Comparison of ENCODE assay signal across 17 cellular contexts in genomic region chr20:58077282-58077681, GRCh38.
DNase-seq lines count a peak whose midpoint lies in the region; ATAC-seq, FAIRE-seq and TF ChIP-seq lines count a peak whose summit lies in the region.
"Had no signal": no experiment of that assay in that cellular context is flagged by ENCODE, and none has a peak within 500 bp of the region (broad histone marks: within the 10 kb centered on the region; RNA-seq: fewer than 3 reads in every experiment).

No MANE protein-coding gene starts in this region.

- no peak for TF ChIP-seq RAD21 in H1 (IDR thresholded peaks at IDR 0.05 in 1 of 2, conservative IDR thresholded peaks at IDR 0.05 in 1 of 2; ENCODE audit: low read depth in 2 of 2, low read length in 2 of 2)

- H3K36me3 Mint-ChIP-seq in osteocyte (ENCODE audit: unreplicated experiment) = no peaks in the 10 kb centered on the region
- H3K36me3 Mint-ChIP-seq: CD8-positive, alpha-beta memory T cell had no signal

- H2BK5ac ChIP-seq in H1 (ENCODE audit: low read depth, low read length) = no peak overlapping the region

- H3K36me3 ChIP-seq in right atrium auricular region (no peaks in the 10 kb centered on the region), H1 (ENCODE audit: control insufficient read depth in 2 of 4, insufficient read depth in 4 of 4, low read length in 3 of 4) (no peaks in the 10 kb centered on the region)
- H3K36me3 ChIP-seq: BLaER1 had no signal

- H3K56ac ChIP-seq in H1 (replicated peaks; ENCODE audit: insufficient read length, low read depth, low read length) = no peak overlapping the region

- WGBS in H1 (ENCODE audit: extremely low coverage in 1 of 2, insufficient coverage in 1 of 2, insufficient read length in 1 of 2, insufficient replicate concordance in 2 of 2, low coverage in 1 of 2, low lambda C conversion rate in 2 of 2, missing lambda C conversion rate in 1 of 2), 2 experiments = 86% methylated on average over 6 of the region's 6 CpGs; no CpG with 5 or more reads in 1 of the 2 experiments

- CTCF ChIA-PET in H1 (lab: Charles Lee; ENCODE audit: partially characterized antibody) = interaction anchor here (1.0 to 6.5 kb wide), 2 partner anchors 10 to 423 kb away, joined by 3 to 36 read pairs; no protein-coding TSS in a partner anchor

- H3K27ac ChIP-seq in right atrium auricular region = no peak overlapping the region
- no peak overlapping the region for H3K27ac ChIP-seq in H1 (ENCODE audit: low read depth, low read length)
- H3K27ac ChIP-seq: BLaER1 had no signal

- H3K4me3 Mint-ChIP-seq in osteocyte (ENCODE audit: unreplicated experiment) = no peak overlapping the region
- H3K4me3 Mint-ChIP-seq: CD8-positive, alpha-beta memory T cell; GM23338; H9 had no signal

- H4K5ac ChIP-seq in H1 (ENCODE audit: insufficient read length, low read depth, low read length) = no peak overlapping the region

- no peak overlapping the region for H3K18ac ChIP-seq in H1 (ENCODE audit: extremely low read depth, low read length)

- in situ Hi-C loops in GM13976 (cut with MboI; ENCODE audit: low sequenced_read_pairs, unreplicated experiment) = loop anchor here (25.0 kb wide), 1 partner anchor 415 kb away; no protein-coding TSS in a partner anchor

- H3K4me2 ChIP-seq in H1 (ENCODE audit: insufficient read depth in 1 of 2, low read depth in 2 of 2, low read length in 2 of 2) = no peak overlapping the region
- H3K4me2 ChIP-seq: BLaER1, GM23338 had no signal

- H3K23me2 ChIP-seq in H1 (ENCODE audit: low read depth, low read length) = no peaks in the 10 kb centered on the region

- no peak for TF ChIP-seq CTCF in right atrium auricular region (IDR thresholded peaks at IDR 0.05)
- TF ChIP-seq CTCF in H1 (IDR thresholded peaks at IDR 0.05; ENCODE audit: control extremely low read depth in 1 of 3, insufficient read depth in 1 of 3, low read depth in 1 of 3, low read length in 3 of 3) = no peak
- TF ChIP-seq CTCF in osteocyte (IDR thresholded peaks at IDR 0.05) = no peak
- TF ChIP-seq CTCF in GM13976 (IDR thresholded peaks at IDR 0.05; ENCODE audit: borderline replicate concordance, control extremely low read depth, extremely low read depth, insufficient read depth, missing control alignments) = no peak

- no peak overlapping the region for H4K8ac ChIP-seq in H1 (ENCODE audit: extremely low read depth, insufficient read depth, low read length)

- no peak overlapping the region for H3K9ac ChIP-seq in H1 (replicated peaks in 1 of 4; ENCODE audit: extremely low read depth in 1 of 4, low read depth in 3 of 4, low read length in 3 of 4)
- H3K9ac ChIP-seq: BLaER1 had no signal

- H3K4ac ChIP-seq in H1 (replicated peaks; ENCODE audit: insufficient read length, low read depth, low read length) = no peak overlapping the region

- no peak overlapping the region for H2BK20ac ChIP-seq in H1 (ENCODE audit: low read length)

- H2AK5ac ChIP-seq in H1 (ENCODE audit: low read depth, low read length) = no peak overlapping the region

- FAIRE-seq in H1 (lab: Jason Lieb, UNC) (no peak), urothelium cell line (lab: Jason Lieb, UNC) (peak; percentile 40)
- FAIRE-seq: GM18507 had no signal

- no peak overlapping the region for H2AFZ ChIP-seq in H1 (ENCODE audit: low read length)
- H2AFZ ChIP-seq: GM23338 had no signal

- H3K4me1 ChIP-seq in right atrium auricular region (peaks cover 0 to 27% of the 10 kb centered on the region in 2 donors), H1 (replicated peaks in 1 of 4; ENCODE audit: control insufficient read depth in 3 of 4, insufficient read depth in 4 of 4, low read length in 3 of 4) (no peaks in the 10 kb centered on the region; a peak in 1 of 7 replicates)
- H3K4me1 ChIP-seq: Caco-2 had no signal

- TF ChIP-seq EP300 in H1 (IDR thresholded peaks at IDR 0.05; ENCODE audit: borderline replicate concordance in 1 of 2, low read depth in 2 of 2, low read length in 2 of 2) = no peak

- H2BK120ac ChIP-seq in H1 (replicated peaks; ENCODE audit: low read depth, low read length) = no peak overlapping the region

- no peak for ATAC-seq in Right ventricle myocardium superior (ENCODE audit: poor library complexity)
- no peak for ATAC-seq in GM19023 (IDR thresholded peaks at IDR 0.05; ENCODE audit: unreplicated experiment)
- ATAC-seq: GM23338 had no signal

- no peaks in the 10 kb centered on the region for H3K27me3 ChIP-seq in right atrium auricular region
- no peaks in the 10 kb centered on the region for H3K27me3 ChIP-seq in H1 (replicated peaks in 1 of 4; ENCODE audit: control insufficient read depth in 3 of 4, extremely low read depth in 1 of 4, insufficient read depth in 3 of 4, low read length in 3 of 4)
- H3K27me3 ChIP-seq: BLaER1 had no signal

- no peak overlapping the region for H2BK12ac ChIP-seq in H1 (ENCODE audit: low read depth, low read length)

- no peaks in the 10 kb centered on the region for H3K9me3 Mint-ChIP-seq in osteocyte (ENCODE audit: unreplicated experiment)
- H3K9me3 Mint-ChIP-seq: CD8-positive, alpha-beta memory T cell had no signal

- H3K27ac Mint-ChIP-seq in osteocyte (ENCODE audit: unreplicated experiment) = no peak overlapping the region
- H3K27ac Mint-ChIP-seq: CD8-positive, alpha-beta memory T cell; GM23338; H9 had no signal

- TF ChIP-seq POLR2A in H1 (IDR thresholded peaks at IDR 0.05; ENCODE audit: control extremely low read depth in 1 of 2, low read depth in 2 of 2, low read length in 2 of 2) = no peak

- no peak overlapping the region for H3K14ac ChIP-seq in H1 (ENCODE audit: insufficient read length)

- no peaks in the 10 kb centered on the region for H3K79me1 ChIP-seq in H1 (ENCODE audit: low read depth, low read length)

- no peak overlapping the region for H3K23ac ChIP-seq in H1 (ENCODE audit: insufficient read length)

- peaks cover 0 to 7% of the 10 kb centered on the region in 2 donors for H3K9me3 ChIP-seq in right atrium auricular region
- H3K9me3 ChIP-seq in H1 (ENCODE audit: insufficient read depth in 2 of 2, low read depth in 1 of 2, low read length in 1 of 2) = 0 out of 4 replicates have a peak, but pooled peaks cover 0 to 2% of the 10 kb centered on the region in 2 experiments
- H3K9me3 ChIP-seq: Caco-2 had no signal

- intact Hi-C loops in Right ventricle myocardium superior (cut with DNase I) = loop anchor here (10.0 kb wide), 1 partner anchor 58 kb away; no protein-coding TSS in a partner anchor

- H3K4me3 ChIP-seq in right atrium auricular region (no peak overlapping the region), H1 (ENCODE audit: extremely low read depth in 1 of 4, insufficient read depth in 2 of 4, low read depth in 3 of 4, low read length in 4 of 4) (no peak overlapping the region)
- H3K4me3 ChIP-seq: BLaER1, GM23338 had no signal

- no peak overlapping the region for H4K91ac ChIP-seq in H1 (replicated peaks; ENCODE audit: insufficient read length, low read length)

- H2BK15ac ChIP-seq in H1 (ENCODE audit: low read length) = no peak overlapping the region

- peaks cover 16% of the 10 kb centered on the region for H3K4me1 Mint-ChIP-seq in osteocyte (ENCODE audit: unreplicated experiment)

- POLR2A ChIA-PET in H1 (lab: Charles Lee; ENCODE audit: partially characterized antibody) = no interaction called here

- DNase-seq in right atrium auricular region (ENCODE audit: low spot score) = peak; percentile 13
- DNase-seq in Right ventricle myocardium superior = no peak
- DNase-seq in H1 (ENCODE audit: low read depth in 1 of 2, low spot score in 2 of 2) = peak in 1 of 2 experiments; percentile 17
- DNase-seq in osteocyte (ENCODE audit: extremely low spot score, unreplicated experiment) = peak; percentile 13
- no peak for DNase-seq in urothelium cell line (ENCODE audit: low spot score)
- DNase-seq in GM13976 (ENCODE audit: low spot score) = no peak
- DNase-seq in T-helper 2 cell = no peak
- DNase-seq: 8988T; AML-193; CD8-positive, alpha-beta memory T cell; DMS53; H9 had no signal

- H4K20me1 ChIP-seq in H1 (replicated peaks in 1 of 2; ENCODE audit: control insufficient read depth in 1 of 2, insufficient read depth in 2 of 2, low read length in 2 of 2) = no peaks in the 10 kb centered on the region
- H4K20me1 ChIP-seq: BLaER1 had no signal

- peaks cover 16% of the 10 kb centered on the region for H3K27me3 Mint-ChIP-seq in osteocyte (ENCODE audit: unreplicated experiment)

- no peaks in the 10 kb centered on the region for H3K79me2 ChIP-seq in H1 (ENCODE audit: control insufficient read depth in 1 of 2, insufficient read depth in 2 of 2, low read length in 2 of 2)

TF ChIP-seq in H1, 55 proteins besides CTCF, POLR2A, EP300 and RAD21:
- TF ChIP-seq JUN (IDR thresholded peaks at IDR 0.05; ENCODE audit: low read depth, low read length) (no peak), EZH2 (IDR thresholded peaks at IDR 0.05; ENCODE audit: low read depth, low read length, severe bottlenecking) (no peak), KDM1A (IDR thresholded peaks at IDR 0.05; ENCODE audit: borderline replicate concordance, low read length) (0 out of 2 replicates have a peak, but pooled peaks have one; percentile 19)
TF ChIP-seq in H1: peak in this region for 1.

Comparison
In these comparisons a context has a peak if more than half of its experiments do, and no peak if none do; other contexts are left out.
1. DNase-seq: peak in right atrium auricular region (single experiment) and osteocyte (single experiment); none in Right ventricle myocardium superior (single experiment), urothelium cell line (single experiment), GM13976 (single experiment) and T-helper 2 cell (0 of 5).